In genomic region chr5:174991807-174992308, GRCh38 we compare ENCODE assay signal across 31 cellular contexts.
"Had no signal": no experiment of that assay in that cellular context is flagged by ENCODE, and none has a peak within 500 bp of the region (broad histone marks: within the 10 kb centered on the region; RNA-seq: fewer than 3 reads in every experiment).

No MANE protein-coding gene starts in this region.

- H3K4me1 ChIP-seq: adrenal gland, Peyer's patch had no signal

- H3K9me3 ChIP-seq: adrenal gland, Peyer's patch had no signal

- H3K4me3 ChIP-seq: adrenal gland, cardiac muscle cell, Peyer's patch, SK-N-MC had no signal

- H3K27me3 ChIP-seq: cardiac muscle cell, Peyer's patch had no signal

- DNase-seq: activated CD4-positive, alpha-beta T cell treated with anti-CD3 and anti-CD28 coated beads for 1 hour; activated CD4-positive, alpha-beta T cell treated with anti-CD3 and anti-CD28 coated beads for 48 hours; activated CD4-positive, CD25-positive, alpha-beta regulatory T cell; activated CD8-positive, alpha-beta T cell treated with anti-CD3 and anti-CD28 coated beads, Interleukin-2, amount 10 ng/mL, durations not matched to agents 7 days and 5 days; activated gamma-delta T cell treated with Interleukin-2 at 50 U/mL for 16 hours; activated naive CD4-positive, alpha-beta T cell treated with anti-CD3 and anti-CD28 coated beads for 36 hours; activated T-cell treated with anti-CD3 and anti-CD28 coated beads, Interleukin-2, amount 50 U/mL, for 24 hours; adrenal gland; cerebellar nuclear complex; MM.1S; MV-4-11; NCI-H1092; NCI-H1436 treated with DMSO at 0.1 percent for 48 hours; NCI-H1694 treated with DMSO at 0.1 percent for 48 hours; NCI-H2029; NCI-H2107; NCI-H2171; NCI-H510A; NCI-H526; NCI-H748 treated with DMSO at 0.1 percent for 48 hours; NK-92 treated with Interleukin-12 subunit alpha and Interleukin-12 subunit beta, amount 100 ng/mL, for 24 hours; PC-3; Peyer's patch; RPMI8226; SIG-M5; T1000; WERI-Rb-1 had no signal

- H3K27ac ChIP-seq: adrenal gland, cardiac muscle cell, KMS-11, Peyer's patch, SK-N-MC, WERI-Rb-1 had no signal

- ATAC-seq: activated CD8-positive, alpha-beta T cell treated with anti-CD3 and anti-CD28 coated beads, Interleukin-2, amount 10 ng/mL, durations not matched to agents 7 days and 5 days; activated naive CD4-positive, alpha-beta T cell treated with anti-CD3 and anti-CD28 coated beads, Interleukin-2, amount 50 U/mL, for 72 hours; PC-3 had no signal

- H3K36me3 ChIP-seq: adrenal gland, cardiac muscle cell, Peyer's patch, WERI-Rb-1 had no signal
